1 cellular context compared by ENCODE assay signal in genomic region chr18:79526468-79527460, GRCh38.
TF ChIP-seq lines count a peak whose summit lies in the region.

No MANE protein-coding gene starts in this region.

TF ChIP-seq in H1, 55 proteins besides CTCF, POLR2A, EP300 and RAD21 (continued from another document):
- TF ChIP-seq NANOG (IDR thresholded peaks at IDR 0.05; ENCODE audit: insufficient read depth, low read depth, low read length, poor library complexity, severe bottlenecking), result no peak
- no peak for TF ChIP-seq SP2 (IDR thresholded peaks at IDR 0.05; ENCODE audit: low read length)
- no peak for TF ChIP-seq GTF2F1 (IDR thresholded peaks at IDR 0.05; ENCODE audit: borderline replicate concordance, low read depth, low read length)
- no peak for TF ChIP-seq SP1 (IDR thresholded peaks at IDR 0.05; ENCODE audit: low read depth, low read length)
- no peak for TF ChIP-seq JUN (IDR thresholded peaks at IDR 0.05; ENCODE audit: low read depth, low read length)
- TF ChIP-seq CHD1 (IDR thresholded peaks at IDR 0.05; ENCODE audit: low read depth, low read length), result no peak
- no peak for TF ChIP-seq TCF12 (IDR thresholded peaks at IDR 0.05; ENCODE audit: low read depth, low read length)
- TF ChIP-seq CEBPB (IDR thresholded peaks at IDR 0.05; ENCODE audit: low read depth, low read length), result no peak
- TF ChIP-seq RBBP5 (IDR thresholded peaks at IDR 0.05; ENCODE audit: borderline replicate concordance, low read depth, low read length), result no peak
- TF ChIP-seq GABPA (IDR thresholded peaks at IDR 0.05; ENCODE audit: borderline replicate concordance, insufficient read depth, low read length), result no peak
- TF ChIP-seq BRCA1 (IDR thresholded peaks at IDR 0.05; ENCODE audit: low read depth, low read length), result no peak
- TF ChIP-seq RNF2 (IDR thresholded peaks at IDR 0.05; ENCODE audit: borderline replicate concordance, low read depth, low read length, missing control alignments, poor library complexity, severe bottlenecking), result no peak
